In the genomic region with DNA sequence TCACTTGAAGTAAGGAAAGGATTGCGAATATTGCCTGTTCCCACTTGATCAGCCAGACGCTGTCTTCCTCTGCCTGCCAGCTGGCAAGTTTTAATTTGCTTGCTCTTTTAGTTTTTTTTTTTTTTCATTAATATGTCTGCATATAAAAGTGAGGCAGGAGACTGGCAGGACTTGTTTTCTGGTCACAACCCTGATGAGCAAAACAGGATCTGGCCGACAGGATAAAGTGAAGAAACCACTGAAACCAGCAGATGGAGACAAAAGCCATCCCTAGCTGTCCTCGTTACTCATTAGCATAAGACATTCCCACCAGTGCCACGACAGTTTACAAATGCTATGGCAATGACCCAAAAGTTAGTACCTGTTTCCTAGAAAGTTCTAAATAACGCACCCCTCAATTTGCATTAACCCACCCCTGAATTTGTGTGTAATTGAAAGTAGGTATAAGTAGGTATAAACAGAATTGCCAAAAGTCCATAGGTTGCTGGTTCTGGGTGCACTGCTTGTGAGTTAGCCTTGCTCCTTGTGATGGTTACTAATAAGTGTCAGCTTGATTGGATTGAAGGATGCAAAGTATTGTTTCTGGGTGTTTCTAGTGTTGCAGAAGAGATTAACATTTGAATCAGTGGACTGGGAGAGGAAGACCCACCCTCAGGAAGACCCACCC, we compare ENCODE assay signal across 9 cellular contexts.
DNase-seq lines count a peak whose midpoint lies in the region; ATAC-seq and TF ChIP-seq lines count a peak whose summit lies in the region.
"Had no signal": no experiment of that assay in that cellular context is flagged by ENCODE, and none has a peak within 500 bp of the region (broad histone marks: within the 10 kb centered on the region; RNA-seq: fewer than 3 reads in every experiment).

No MANE protein-coding gene starts in this region.

- no peak overlapping the region for H3K27ac Mint-ChIP-seq in activated CD8-positive, alpha-beta T cell treated with anti-CD3 and anti-CD28 coated beads for 36 hours
- H3K27ac Mint-ChIP-seq in immature natural killer cell: no peak overlapping the region

- no peaks in the 10 kb centered on the region for H3K36me3 Mint-ChIP-seq in activated CD8-positive, alpha-beta T cell treated with anti-CD3 and anti-CD28 coated beads for 36 hours (ENCODE audit: low read depth)
- H3K36me3 Mint-ChIP-seq in immature natural killer cell: no peaks in the 10 kb centered on the region

- H3K4me3 Mint-ChIP-seq in activated CD8-positive, alpha-beta T cell treated with anti-CD3 and anti-CD28 coated beads for 36 hours: no peak overlapping the region
- no peak overlapping the region for H3K4me3 Mint-ChIP-seq in immature natural killer cell

- POLR2A ChIA-PET in activated CD8-positive, alpha-beta T cell treated with anti-CD3 and anti-CD28 coated beads for 36 hours (lab: Charles Lee): no interaction called here

- no peaks in the 10 kb centered on the region for H3K36me3 ChIP-seq in gastroesophageal sphincter
- H3K36me3 ChIP-seq: BLaER1 had no signal

- CTCF ChIA-PET in activated CD8-positive, alpha-beta T cell treated with anti-CD3 and anti-CD28 coated beads for 36 hours (lab: Charles Lee): no interaction called here

- TF ChIP-seq CTCF in activated CD8-positive, alpha-beta T cell treated with anti-CD3 and anti-CD28 coated beads for 36 hours (IDR thresholded peaks at IDR 0.05): peak; percentile 59
- peak in 1 of 4 experiments; percentile 15 for TF ChIP-seq CTCF in gastroesophageal sphincter (IDR thresholded peaks at IDR 0.05)

- TF ChIP-seq POLR2A in gastroesophageal sphincter (IDR thresholded peaks at IDR 0.05): no peak

- peak; percentile 64 for ATAC-seq in activated CD8-positive, alpha-beta T cell treated with anti-CD3 and anti-CD28 coated beads for 36 hours
- ATAC-seq in GM21786 (IDR thresholded peaks at IDR 0.05; ENCODE audit: unreplicated experiment) (no peak), GM19324 (IDR thresholded peaks at IDR 0.05; ENCODE audit: low FRiP score, unreplicated experiment) (no peak), gastroesophageal sphincter (no peak)

- intact Hi-C loops in activated CD8-positive, alpha-beta T cell treated with anti-CD3 and anti-CD28 coated beads for 36 hours (cut with micrococcal nuclease): no loop called here

- H3K27ac ChIP-seq in gastroesophageal sphincter: no peak overlapping the region
- H3K27ac ChIP-seq: BLaER1 had no signal

- DNase-seq in NCI-H2081 (lab: John Stamatoyannopoulos, UW) (peak; percentile 47 to 70), NCI-H2081 treated with DMSO at 0.1 percent for 48 hours (lab: John Stamatoyannopoulos, UW) (no peak), NCI-H1105 treated with DMSO at 0.1 percent for 48 hours (lab: John Stamatoyannopoulos, UW) (peak; percentile 50), immature natural killer cell (peak; percentile 7 to 13 (median 10))
- DNase-seq in activated CD8-positive, alpha-beta T cell treated with anti-CD3 and anti-CD28 coated beads for 36 hours: peak; percentile 33

- no peak for TF ChIP-seq EP300 in gastroesophageal sphincter (IDR thresholded peaks at IDR 0.05)

- no peaks in the 10 kb centered on the region for H3K9me3 Mint-ChIP-seq in activated CD8-positive, alpha-beta T cell treated with anti-CD3 and anti-CD28 coated beads for 36 hours
- no peaks in the 10 kb centered on the region for H3K9me3 Mint-ChIP-seq in immature natural killer cell

- 30 to 57% methylated on average over 6 of the region's 6 CpGs for WGBS in gastroesophageal sphincter (ENCODE audit: low coverage in 1 of 2), 2 donors

- peaks cover 10% of the 10 kb centered on the region for H3K27me3 ChIP-seq in gastroesophageal sphincter
- H3K27me3 ChIP-seq: BLaER1 had no signal

- H3K4me1 ChIP-seq in gastroesophageal sphincter: peaks cover 0 to 8% (median 0%) of the 10 kb centered on the region in 3 donors

- H3K4me1 Mint-ChIP-seq in activated CD8-positive, alpha-beta T cell treated with anti-CD3 and anti-CD28 coated beads for 36 hours (ENCODE audit: low read depth): peaks cover 13% of the 10 kb centered on the region
- H3K4me1 Mint-ChIP-seq in immature natural killer cell: peaks cover 4 to 16% of the 10 kb centered on the region in 2 donors

- no peaks in the 10 kb centered on the region for H3K9me3 ChIP-seq in gastroesophageal sphincter
- H3K9me3 ChIP-seq: BLaER1 had no signal

- H3K27me3 Mint-ChIP-seq in activated CD8-positive, alpha-beta T cell treated with anti-CD3 and anti-CD28 coated beads for 36 hours: peaks cover 3% of the 10 kb centered on the region
- H3K27me3 Mint-ChIP-seq in immature natural killer cell (ENCODE audit: low read depth in 3 of 3): peaks cover 0 to 6% (median 2%) of the 10 kb centered on the region in 3 donors

- H3K4me3 ChIP-seq in gastroesophageal sphincter: no peak overlapping the region
- H3K4me3 ChIP-seq: BLaER1 had no signal
